ENCODE assay signal across 31 cellular contexts in genomic region chr3:71559021-71559420, GRCh38.
"Had no signal": no experiment of that assay in that cellular context is flagged by ENCODE, and none has a peak within 500 bp of the region (broad histone marks: within the 10 kb centered on the region; RNA-seq: fewer than 3 reads in every experiment).

No MANE protein-coding gene starts in this region.

- H3K27ac Mint-ChIP-seq: activated CD4-positive, alpha-beta memory T cell treated with anti-CD3 and anti-CD28 coated beads, Interleukin-2, amount 10 ng/mL, durations not matched to agents 7 days and 5 days; activated CD8-positive, alpha-beta memory T cell treated with anti-CD3 and anti-CD28 coated beads, Interleukin-2, amount 10 ng/mL, durations not matched to agents 7 days and 5 days; activated naive CD8-positive, alpha-beta T cell treated with anti-CD3 and anti-CD28 coated beads for 36 hours had no signal

- H3K36me3 ChIP-seq: breast epithelium, MG63, WERI-Rb-1 had no signal

- H3K4me3 Mint-ChIP-seq: activated CD4-positive, alpha-beta memory T cell treated with anti-CD3 and anti-CD28 coated beads, Interleukin-2, amount 10 ng/mL, durations not matched to agents 7 days and 5 days; activated CD8-positive, alpha-beta memory T cell treated with anti-CD3 and anti-CD28 coated beads, Interleukin-2, amount 10 ng/mL, durations not matched to agents 7 days and 5 days; activated naive CD8-positive, alpha-beta T cell treated with anti-CD3 and anti-CD28 coated beads for 36 hours had no signal

- H3K9me3 Mint-ChIP-seq: activated CD4-positive, alpha-beta memory T cell treated with anti-CD3 and anti-CD28 coated beads, Interleukin-2, amount 10 ng/mL, durations not matched to agents 7 days and 5 days; activated naive CD8-positive, alpha-beta T cell treated with anti-CD3 and anti-CD28 coated beads for 36 hours had no signal

- H3K9me3 ChIP-seq: ascending aorta, body of pancreas, breast epithelium, MG63 had no signal

- H3K4me1 ChIP-seq: ascending aorta had no signal

- H3K27me3 Mint-ChIP-seq: activated CD4-positive, alpha-beta memory T cell treated with anti-CD3 and anti-CD28 coated beads, Interleukin-2, amount 10 ng/mL, durations not matched to agents 7 days and 5 days; activated CD8-positive, alpha-beta memory T cell treated with anti-CD3 and anti-CD28 coated beads, Interleukin-2, amount 10 ng/mL, durations not matched to agents 7 days and 5 days; activated naive CD8-positive, alpha-beta T cell treated with anti-CD3 and anti-CD28 coated beads for 36 hours had no signal

- H3K27me3 ChIP-seq: ascending aorta, body of pancreas, breast epithelium, MG63 had no signal

- H3K27ac ChIP-seq: ascending aorta, body of pancreas, breast epithelium, WERI-Rb-1 had no signal

- DNase-seq: activated CD4-positive, alpha-beta memory T cell treated with anti-CD3 and anti-CD28 coated beads, Interleukin-2, amount 10 ng/mL, durations not matched to agents 7 days and 5 days; activated CD4-positive, alpha-beta T cell treated with anti-CD3 and anti-CD28 coated beads for 1 hour; activated CD4-positive, alpha-beta T cell treated with anti-CD3 and anti-CD28 coated beads for 48 hours; activated CD4-positive, CD25-positive, alpha-beta regulatory T cell; activated CD8-positive, alpha-beta memory T cell treated with anti-CD3 and anti-CD28 coated beads for 24 hours; activated CD8-positive, alpha-beta memory T cell treated with anti-CD3 and anti-CD28 coated beads, Interleukin-2, amount 10 ng/mL, durations not matched to agents 7 days and 5 days; activated CD8-positive, alpha-beta memory T cell treated with anti-CD3 and anti-CD28 coated beads, Interleukin-2, amount 50 U/mL, for 48 hours; activated effector memory CD4-positive, alpha-beta T cell treated with anti-CD3 and anti-CD28 coated beads, Interleukin-2, amount 50 U/mL, for 16 hours; activated naive CD4-positive, alpha-beta T cell; activated naive CD4-positive, alpha-beta T cell treated with anti-CD3 and anti-CD28 coated beads, Interleukin-2, amount 50 U/mL, for 16 hours; activated naive CD8-positive, alpha-beta T cell treated with anti-CD3 and anti-CD28 coated beads for 36 hours; activated T-cell treated with anti-CD3 and anti-CD28 coated beads, Interleukin-2, amount 50 U/mL, for 48 hours; amniotic stem cell; body of pancreas; MG63; NCI-H1048; NCI-H1436 treated with DMSO at 0.1 percent for 48 hours; NCI-H1694 treated with DMSO at 0.1 percent for 48 hours; NCI-H2029; NCI-H510A; NCI-H526; NCI-H748 treated with DMSO at 0.1 percent for 48 hours; NK-92 treated with Interleukin-12 subunit alpha and Interleukin-12 subunit beta, amount 100 ng/mL, for 24 hours; OCI-M1; Right ventricle myocardium superior; SW 1271; T-helper 1 cell; T1000; WERI-Rb-1 had no signal

- H3K4me1 Mint-ChIP-seq: activated CD4-positive, alpha-beta memory T cell treated with anti-CD3 and anti-CD28 coated beads, Interleukin-2, amount 10 ng/mL, durations not matched to agents 7 days and 5 days; activated naive CD8-positive, alpha-beta T cell treated with anti-CD3 and anti-CD28 coated beads for 36 hours had no signal

- H3K4me3 ChIP-seq: ascending aorta, body of pancreas, breast epithelium, MG63 had no signal

- ATAC-seq: activated CD8-positive, alpha-beta memory T cell treated with anti-CD3 and anti-CD28 coated beads, Interleukin-2, amount 10 ng/mL, durations not matched to agents 7 days and 5 days; body of pancreas had no signal
